Comparison of ENCODE assay signal across 1 cellular context in the genomic region with DNA sequence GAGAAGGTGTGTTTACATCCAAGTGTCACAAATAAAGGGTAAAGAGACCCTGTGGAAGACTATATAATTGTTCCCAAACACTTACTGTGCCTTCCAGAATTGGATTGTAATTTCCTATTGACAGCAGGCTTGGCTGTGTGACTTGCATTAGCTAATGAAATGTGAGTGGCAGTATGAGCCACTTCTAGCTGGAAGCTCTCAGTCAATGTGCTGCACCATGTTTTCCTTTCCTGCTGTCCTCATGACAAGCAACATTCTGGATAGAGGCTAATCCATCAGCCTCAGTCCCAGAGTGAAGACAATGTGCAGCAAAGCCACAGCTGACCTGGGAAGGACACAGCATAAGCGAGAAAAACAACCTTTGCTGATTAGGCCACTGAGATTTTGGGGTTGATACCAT.
TF ChIP-seq lines count a peak whose summit lies in the region.

No MANE protein-coding gene starts in this region.

TF ChIP-seq in GM23338, 12 proteins besides CTCF, POLR2A, EP300 and RAD21 (continued from another document):
- no peak for TF ChIP-seq STAT1 (IDR thresholded peaks at IDR 0.05; ENCODE audit: unreplicated experiment)
- no peak for TF ChIP-seq POLR2AphosphoS5 (IDR thresholded peaks at IDR 0.05; ENCODE audit: low read depth)
